ENCODE assay signal across 26 cellular contexts in the genomic region with DNA sequence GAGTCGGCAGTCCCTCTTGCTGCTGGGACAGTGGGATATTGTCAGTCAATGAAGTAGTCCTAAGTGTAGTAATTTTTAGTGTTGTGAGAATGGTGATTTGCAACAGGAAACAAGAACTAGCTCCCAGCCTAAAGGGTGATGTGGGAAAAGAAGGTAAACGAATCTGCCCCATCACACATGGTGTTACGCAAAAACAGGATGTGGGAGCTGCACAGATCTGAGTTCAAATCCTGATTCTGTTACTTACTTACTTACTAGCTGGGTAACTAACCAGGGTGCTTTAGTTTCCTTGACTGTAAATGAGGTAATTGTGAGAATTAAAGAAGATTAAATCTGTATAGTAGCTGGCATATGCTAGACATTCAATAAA. TPM values are rescaled to one million over a fixed set of nuclear protein-coding genes. Genes with fewer than 3 reads are reported as not detected.
DNase-seq lines count a peak whose midpoint lies in the region; ATAC-seq and TF ChIP-seq lines count a peak whose summit lies in the region.
"Had no signal": no experiment of that assay in that cellular context is flagged by ENCODE, and none has a peak within 500 bp of the region (broad histone marks: within the 10 kb centered on the region; RNA-seq: fewer than 3 reads in every experiment).

No MANE protein-coding gene starts in this region.

- no peaks in the 10 kb centered on the region for H3K27me3 ChIP-seq in left ventricle myocardium inferior (ENCODE audit: low read depth)
- H3K27me3 ChIP-seq: brain microvascular endothelial cell, colonic mucosa, pancreas, right atrium auricular region, SJCRH30, stomach, transverse colon had no signal

- peak overlapping the region; percentile 42 for H3K27ac ChIP-seq in left ventricle myocardium inferior (replicated peaks)
- H3K27ac ChIP-seq: pancreas, SJCRH30, WERI-Rb-1 had no signal

- H3K27ac Mint-ChIP-seq in immature natural killer cell = no peak overlapping the region
- H3K27ac Mint-ChIP-seq: activated CD4-positive, alpha-beta T cell treated with anti-CD3 and anti-CD28 coated beads, Interleukin-2, amount 10 ng/mL, durations not matched to agents 7 days and 5 days; endodermal cell; memory B cell; naive thymus-derived CD4-positive, alpha-beta T cell; T-helper 17 cell had no signal

- intact Hi-C loops in left ventricle myocardium inferior (cut with micrococcal nuclease) (loop anchor here (2.0 to 10.0 kb wide), 2 partner anchors 74 to 142 kb away; no protein-coding TSS in a partner anchor), left ventricle myocardium superior (cut with micrococcal nuclease) (loop anchor here (2.0 kb wide), 1 partner anchor 142 kb away; no protein-coding TSS in a partner anchor)

- DNase-seq in left ventricle myocardium inferior = no peak
- no peak for DNase-seq in left ventricle myocardium superior
- DNase-seq in RPMI7951 (ENCODE audit: low read depth) = peak; percentile 34
- peak; percentile 49 for DNase-seq in fibroblast of mammary gland (ENCODE audit: low read depth)
- DNase-seq in immature natural killer cell = no peak
- no peak for DNase-seq in NCI-H187 treated with DMSO at 0.1 percent for 48 hours (lab: John Stamatoyannopoulos, UW)
- no peak for DNase-seq in DMS53 treated with DMSO at 0.1 percent for 48 hours (lab: John Stamatoyannopoulos, UW; ENCODE audit: unreplicated experiment)
- DNase-seq: activated CD4-positive, alpha-beta T cell treated with anti-CD3 and anti-CD28 coated beads, Interleukin-2, amount 10 ng/mL, durations not matched to agents 7 days and 5 days; activated effector memory CD4-positive, alpha-beta T cell treated with Interleukin-2 at 50 U/mL for 16 hours; brain microvascular endothelial cell; colonic mucosa; Karpas-422; naive thymus-derived CD4-positive, alpha-beta T cell; NCI-H1092 treated with DMSO at 0.1 percent for 48 hours; NCI-H2029; SJCRH30; stomach; T-helper 17 cell; transverse colon; WERI-Rb-1 had no signal

- no peaks in the 10 kb centered on the region for H3K36me3 Mint-ChIP-seq in immature natural killer cell
- H3K36me3 Mint-ChIP-seq: memory B cell; naive thymus-derived CD4-positive, alpha-beta T cell had no signal

- no peak for ATAC-seq in left ventricle myocardium superior
- no peak for ATAC-seq in HG03097 (IDR thresholded peaks at IDR 0.05; ENCODE audit: low FRiP score, unreplicated experiment)
- ATAC-seq: HCT116; naive thymus-derived CD4-positive, alpha-beta T cell; pancreas; T-helper 17 cell had no signal

- no peak overlapping the region for H3K4me3 Mint-ChIP-seq in immature natural killer cell
- H3K4me3 Mint-ChIP-seq: activated CD4-positive, alpha-beta T cell treated with anti-CD3 and anti-CD28 coated beads, Interleukin-2, amount 10 ng/mL, durations not matched to agents 7 days and 5 days; endodermal cell; memory B cell; naive thymus-derived CD4-positive, alpha-beta T cell; T-helper 17 cell had no signal

- H3K9me3 ChIP-seq in left ventricle myocardium inferior (replicated peaks) = no peaks in the 10 kb centered on the region
- H3K9me3 ChIP-seq: colonic mucosa, pancreas, right atrium auricular region, SJCRH30, stomach, transverse colon had no signal

- peaks cover 3 to 8% of the 10 kb centered on the region in 2 donors for H3K4me1 Mint-ChIP-seq in immature natural killer cell

- TF ChIP-seq CTCF in left ventricle myocardium inferior (IDR thresholded peaks at IDR 0.05; ENCODE audit: borderline replicate concordance) = no peak
- no peak for TF ChIP-seq CTCF in fibroblast of mammary gland (conservative IDR thresholded peaks at IDR 0.05; ENCODE audit: control insufficient read depth, insufficient read depth, low read depth, low read length)

- peaks cover 94% of the 10 kb centered on the region for H3K4me1 ChIP-seq in left ventricle myocardium inferior
- H3K4me1 ChIP-seq: colonic mucosa, pancreas had no signal

- no peaks in the 10 kb centered on the region for H3K36me3 ChIP-seq in left ventricle myocardium inferior
- H3K36me3 ChIP-seq: brain microvascular endothelial cell, colonic mucosa, pancreas, right atrium auricular region, stomach, transverse colon, WERI-Rb-1 had no signal

- H3K4me3 ChIP-seq in left ventricle myocardium inferior (no peak overlapping the region), fibroblast of mammary gland (ENCODE audit: control insufficient read depth, low read depth, low read length) (no peak overlapping the region)
- H3K4me3 ChIP-seq: colonic mucosa, pancreas, right atrium auricular region, SJCRH30, stomach, transverse colon had no signal

- H3K27me3 Mint-ChIP-seq in immature natural killer cell (ENCODE audit: low read depth in 3 of 3) = peaks cover 0 to 3% (median 0%) of the 10 kb centered on the region in 3 donors
- H3K27me3 Mint-ChIP-seq: activated CD4-positive, alpha-beta T cell treated with anti-CD3 and anti-CD28 coated beads, Interleukin-2, amount 10 ng/mL, durations not matched to agents 7 days and 5 days; memory B cell; naive thymus-derived CD4-positive, alpha-beta T cell; T-helper 17 cell had no signal

- H3K9me3 Mint-ChIP-seq in immature natural killer cell = no peaks in the 10 kb centered on the region
- H3K9me3 Mint-ChIP-seq: activated CD4-positive, alpha-beta T cell treated with anti-CD3 and anti-CD28 coated beads, Interleukin-2, amount 10 ng/mL, durations not matched to agents 7 days and 5 days; endodermal cell; memory B cell; naive thymus-derived CD4-positive, alpha-beta T cell had no signal

RNA-seq across cellular contexts. Expression of gene NAV1, which starts 22.3 kb away (rescaled TPM):
- 74.8 TPM for total RNA-seq in left ventricle myocardium inferior
- 63.3 TPM for total RNA-seq in left ventricle myocardium superior
- 24.7 and 27.6 TPM in 2 replicates for total RNA-seq in RPMI7951 (2014; rRNA removed; shearing (Covaris generic))
- polyA plus RNA-seq in immature natural killer cell = under 1 TPM in 2 of 3 donors, not detected in 1; 0.23 to 0.56 TPM

RNA-seq across cellular contexts. Expression of gene CSRP1, which starts 54.3 kb away (rescaled TPM):
- total RNA-seq in left ventricle myocardium inferior = 41.0 TPM
- total RNA-seq in left ventricle myocardium superior = 41.4 TPM
- 292 and 402 TPM in 2 replicates for total RNA-seq in RPMI7951 (2014; rRNA removed; shearing (Covaris generic))
- polyA plus RNA-seq in immature natural killer cell = 10 to 100 TPM; 58.0 to 72.9 (median 61.8) TPM

Comparison
In these comparisons a context has a peak if more than half of its experiments do, and no peak if none do; other contexts are left out.
1. DNase-seq: peak in RPMI7951 (single experiment) and fibroblast of mammary gland (single experiment); none in left ventricle myocardium inferior (single experiment), left ventricle myocardium superior (single experiment), immature natural killer cell (0 of 3), NCI-H187 treated with DMSO at 0.1 percent for 48 hours (single experiment) and DMS53 treated with DMSO at 0.1 percent for 48 hours (single experiment).